In the genomic region with DNA sequence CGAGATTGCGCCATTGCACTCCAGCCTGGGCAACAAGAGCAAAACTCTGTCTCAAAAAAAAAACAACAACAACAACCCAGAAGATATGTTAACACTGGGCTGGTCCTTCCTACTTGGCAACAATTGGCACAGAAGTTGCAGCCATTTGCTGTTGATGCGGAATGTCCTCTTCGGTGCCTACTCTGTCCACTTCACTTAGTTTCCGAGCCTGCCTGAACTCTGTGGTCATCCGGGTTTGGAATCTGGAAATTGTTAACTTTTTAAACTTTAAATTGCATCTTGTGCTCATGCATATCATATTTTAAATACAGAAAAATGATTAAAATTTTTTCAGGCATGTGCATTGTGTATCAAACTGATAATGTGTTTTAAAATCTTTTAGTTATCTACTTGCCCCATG, we compare ENCODE assay signal across 4 cellular contexts.
TF ChIP-seq lines count a peak whose summit lies in the region.

No MANE protein-coding gene starts in this region.

TF ChIP-seq in SK-N-SH treated with all-trans-retinoic acid at 6 μM for 48 hours, 23 proteins besides CTCF, POLR2A, EP300 and RAD21:
- TF ChIP-seq, protein P1, sequence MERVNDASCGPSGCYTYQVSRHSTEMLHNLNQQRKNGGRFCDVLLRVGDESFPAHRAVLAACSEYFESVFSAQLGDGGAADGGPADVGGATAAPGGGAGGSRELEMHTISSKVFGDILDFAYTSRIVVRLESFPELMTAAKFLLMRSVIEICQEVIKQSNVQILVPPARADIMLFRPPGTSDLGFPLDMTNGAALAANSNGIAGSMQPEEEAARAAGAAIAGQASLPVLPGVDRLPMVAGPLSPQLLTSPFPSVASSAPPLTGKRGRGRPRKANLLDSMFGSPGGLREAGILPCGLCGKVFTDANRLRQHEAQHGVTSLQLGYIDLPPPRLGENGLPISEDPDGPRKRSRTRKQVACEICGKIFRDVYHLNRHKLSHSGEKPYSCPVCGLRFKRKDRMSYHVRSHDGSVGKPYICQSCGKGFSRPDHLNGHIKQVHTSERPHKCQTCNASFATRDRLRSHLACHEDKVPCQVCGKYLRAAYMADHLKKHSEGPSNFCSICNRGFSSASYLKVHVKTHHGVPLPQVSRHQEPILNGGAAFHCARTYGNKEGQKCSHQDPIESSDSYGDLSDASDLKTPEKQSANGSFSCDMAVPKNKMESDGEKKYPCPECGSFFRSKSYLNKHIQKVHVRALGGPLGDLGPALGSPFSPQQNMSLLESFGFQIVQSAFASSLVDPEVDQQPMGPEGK (CRISPR knock-in tag; IDR thresholded peaks at IDR 0.05; ENCODE audit: borderline replicate concordance), result no peak
- TF ChIP-seq ARNTL (CRISPR knock-in tag; IDR thresholded peaks at IDR 0.05; ENCODE audit: borderline replicate concordance, low read depth), result no peak

TF ChIP-seq in SK-N-SH, 30 proteins besides CTCF, POLR2A, EP300 and RAD21:
- TF ChIP-seq SIN3A (IDR thresholded peaks at IDR 0.05; ENCODE audit: borderline replicate concordance, low read depth, low read length), result no peak
- TF ChIP-seq TEAD4 (IDR thresholded peaks at IDR 0.05; ENCODE audit: borderline replicate concordance, insufficient read depth), result no peak
- TF ChIP-seq GABPA (IDR thresholded peaks at IDR 0.05; ENCODE audit: low read depth), result no peak
- TF ChIP-seq, protein P2, sequence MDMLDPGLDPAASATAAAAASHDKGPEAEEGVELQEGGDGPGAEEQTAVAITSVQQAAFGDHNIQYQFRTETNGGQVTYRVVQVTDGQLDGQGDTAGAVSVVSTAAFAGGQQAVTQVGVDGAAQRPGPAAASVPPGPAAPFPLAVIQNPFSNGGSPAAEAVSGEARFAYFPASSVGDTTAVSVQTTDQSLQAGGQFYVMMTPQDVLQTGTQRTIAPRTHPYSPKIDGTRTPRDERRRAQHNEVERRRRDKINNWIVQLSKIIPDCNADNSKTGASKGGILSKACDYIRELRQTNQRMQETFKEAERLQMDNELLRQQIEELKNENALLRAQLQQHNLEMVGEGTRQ (IDR thresholded peaks at IDR 0.05; ENCODE audit: borderline replicate concordance, low read depth, low read length), result no peak
- no peak for TF ChIP-seq POLR2AphosphoS5 (IDR thresholded peaks at IDR 0.05; ENCODE audit: low read depth, low read length)
- no peak for TF ChIP-seq MXI1 (IDR thresholded peaks at IDR 0.05; ENCODE audit: low read depth, low read length)
- TF ChIP-seq RCOR1 (IDR thresholded peaks at IDR 0.05; ENCODE audit: low read length), result no peak
- TF ChIP-seq NFIC (IDR thresholded peaks at IDR 0.05; ENCODE audit: borderline replicate concordance), result no peak
- TF ChIP-seq, protein P3, sequence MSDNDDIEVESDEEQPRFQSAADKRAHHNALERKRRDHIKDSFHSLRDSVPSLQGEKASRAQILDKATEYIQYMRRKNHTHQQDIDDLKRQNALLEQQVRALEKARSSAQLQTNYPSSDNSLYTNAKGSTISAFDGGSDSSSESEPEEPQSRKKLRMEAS (IDR thresholded peaks at IDR 0.05; ENCODE audit: low read depth), result no peak
- TF ChIP-seq, protein P4, sequence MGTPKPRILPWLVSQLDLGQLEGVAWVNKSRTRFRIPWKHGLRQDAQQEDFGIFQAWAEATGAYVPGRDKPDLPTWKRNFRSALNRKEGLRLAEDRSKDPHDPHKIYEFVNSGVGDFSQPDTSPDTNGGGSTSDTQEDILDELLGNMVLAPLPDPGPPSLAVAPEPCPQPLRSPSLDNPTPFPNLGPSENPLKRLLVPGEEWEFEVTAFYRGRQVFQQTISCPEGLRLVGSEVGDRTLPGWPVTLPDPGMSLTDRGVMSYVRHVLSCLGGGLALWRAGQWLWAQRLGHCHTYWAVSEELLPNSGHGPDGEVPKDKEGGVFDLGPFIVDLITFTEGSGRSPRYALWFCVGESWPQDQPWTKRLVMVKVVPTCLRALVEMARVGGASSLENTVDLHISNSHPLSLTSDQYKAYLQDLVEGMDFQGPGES (IDR thresholded peaks at IDR 0.05; ENCODE audit: low read depth, low read length), result no peak
- TF ChIP-seq, protein P5, sequence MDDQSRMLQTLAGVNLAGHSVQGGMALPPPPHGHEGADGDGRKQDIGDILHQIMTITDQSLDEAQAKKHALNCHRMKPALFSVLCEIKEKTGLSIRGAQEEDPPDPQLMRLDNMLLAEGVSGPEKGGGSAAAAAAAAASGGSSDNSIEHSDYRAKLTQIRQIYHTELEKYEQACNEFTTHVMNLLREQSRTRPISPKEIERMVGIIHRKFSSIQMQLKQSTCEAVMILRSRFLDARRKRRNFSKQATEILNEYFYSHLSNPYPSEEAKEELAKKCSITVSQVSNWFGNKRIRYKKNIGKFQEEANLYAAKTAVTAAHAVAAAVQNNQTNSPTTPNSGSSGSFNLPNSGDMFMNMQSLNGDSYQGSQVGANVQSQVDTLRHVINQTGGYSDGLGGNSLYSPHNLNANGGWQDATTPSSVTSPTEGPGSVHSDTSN (IDR thresholded peaks at IDR 0.05), result no peak
- TF ChIP-seq RFX5 (IDR thresholded peaks at IDR 0.05; ENCODE audit: low read length), result no peak
- no peak for TF ChIP-seq MEF2A (IDR thresholded peaks at IDR 0.05; ENCODE audit: borderline replicate concordance, low read depth)
- TF ChIP-seq, protein P6, sequence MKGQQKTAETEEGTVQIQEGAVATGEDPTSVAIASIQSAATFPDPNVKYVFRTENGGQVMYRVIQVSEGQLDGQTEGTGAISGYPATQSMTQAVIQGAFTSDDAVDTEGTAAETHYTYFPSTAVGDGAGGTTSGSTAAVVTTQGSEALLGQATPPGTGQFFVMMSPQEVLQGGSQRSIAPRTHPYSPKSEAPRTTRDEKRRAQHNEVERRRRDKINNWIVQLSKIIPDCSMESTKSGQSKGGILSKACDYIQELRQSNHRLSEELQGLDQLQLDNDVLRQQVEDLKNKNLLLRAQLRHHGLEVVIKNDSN (IDR thresholded peaks at IDR 0.05; ENCODE audit: borderline replicate concordance, low read depth), result no peak

TF ChIP-seq in HepG2, 621 proteins besides CTCF, POLR2A, EP300 and RAD21:
- peak; percentile 72 for TF ChIP-seq RBM22 (optimal IDR thresholded peaks at IDR 0.05; ENCODE audit: low read length)
- TF ChIP-seq ZBTB21 (CRISPR knock-in tag; IDR thresholded peaks at IDR 0.05), result no peak
- TF ChIP-seq AGO2 (optimal IDR thresholded peaks at IDR 0.05; ENCODE audit: low read depth, low read length), result peak; percentile 46
- TF ChIP-seq ZNF749 (CRISPR knock-in tag; IDR thresholded peaks at IDR 0.05; ENCODE audit: borderline replicate concordance), result no peak
- TF ChIP-seq, protein P7, sequence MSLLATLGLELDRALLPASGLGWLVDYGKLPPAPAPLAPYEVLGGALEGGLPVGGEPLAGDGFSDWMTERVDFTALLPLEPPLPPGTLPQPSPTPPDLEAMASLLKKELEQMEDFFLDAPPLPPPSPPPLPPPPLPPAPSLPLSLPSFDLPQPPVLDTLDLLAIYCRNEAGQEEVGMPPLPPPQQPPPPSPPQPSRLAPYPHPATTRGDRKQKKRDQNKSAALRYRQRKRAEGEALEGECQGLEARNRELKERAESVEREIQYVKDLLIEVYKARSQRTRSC (CRISPR knock-in tag; IDR thresholded peaks at IDR 0.05; ENCODE audit: low read depth), result no peak
- TF ChIP-seq ZFAT (CRISPR knock-in tag; conservative IDR thresholded peaks at IDR 0.05), result no peak
- no peak for TF ChIP-seq ZNF350 (CRISPR knock-in tag; IDR thresholded peaks at IDR 0.05; ENCODE audit: borderline replicate concordance, low read depth)
- TF ChIP-seq ZNF768 (CRISPR knock-in tag; IDR thresholded peaks at IDR 0.05), result no peak
TF ChIP-seq in HepG2: peak in this region for 2.

TF ChIP-seq in WTC11, 78 proteins besides CTCF, POLR2A, EP300 and RAD21:
- TF ChIP-seq, protein P8, sequence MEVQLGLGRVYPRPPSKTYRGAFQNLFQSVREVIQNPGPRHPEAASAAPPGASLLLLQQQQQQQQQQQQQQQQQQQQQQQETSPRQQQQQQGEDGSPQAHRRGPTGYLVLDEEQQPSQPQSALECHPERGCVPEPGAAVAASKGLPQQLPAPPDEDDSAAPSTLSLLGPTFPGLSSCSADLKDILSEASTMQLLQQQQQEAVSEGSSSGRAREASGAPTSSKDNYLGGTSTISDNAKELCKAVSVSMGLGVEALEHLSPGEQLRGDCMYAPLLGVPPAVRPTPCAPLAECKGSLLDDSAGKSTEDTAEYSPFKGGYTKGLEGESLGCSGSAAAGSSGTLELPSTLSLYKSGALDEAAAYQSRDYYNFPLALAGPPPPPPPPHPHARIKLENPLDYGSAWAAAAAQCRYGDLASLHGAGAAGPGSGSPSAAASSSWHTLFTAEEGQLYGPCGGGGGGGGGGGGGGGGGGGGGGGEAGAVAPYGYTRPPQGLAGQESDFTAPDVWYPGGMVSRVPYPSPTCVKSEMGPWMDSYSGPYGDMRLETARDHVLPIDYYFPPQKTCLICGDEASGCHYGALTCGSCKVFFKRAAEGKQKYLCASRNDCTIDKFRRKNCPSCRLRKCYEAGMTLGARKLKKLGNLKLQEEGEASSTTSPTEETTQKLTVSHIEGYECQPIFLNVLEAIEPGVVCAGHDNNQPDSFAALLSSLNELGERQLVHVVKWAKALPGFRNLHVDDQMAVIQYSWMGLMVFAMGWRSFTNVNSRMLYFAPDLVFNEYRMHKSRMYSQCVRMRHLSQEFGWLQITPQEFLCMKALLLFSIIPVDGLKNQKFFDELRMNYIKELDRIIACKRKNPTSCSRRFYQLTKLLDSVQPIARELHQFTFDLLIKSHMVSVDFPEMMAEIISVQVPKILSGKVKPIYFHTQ (CRISPR knock-in tag; IDR thresholded peaks at IDR 0.05), result no peak
- TF ChIP-seq, protein P6 (CRISPR knock-in tag; IDR thresholded peaks at IDR 0.05), result no peak
- TF ChIP-seq, protein P9, sequence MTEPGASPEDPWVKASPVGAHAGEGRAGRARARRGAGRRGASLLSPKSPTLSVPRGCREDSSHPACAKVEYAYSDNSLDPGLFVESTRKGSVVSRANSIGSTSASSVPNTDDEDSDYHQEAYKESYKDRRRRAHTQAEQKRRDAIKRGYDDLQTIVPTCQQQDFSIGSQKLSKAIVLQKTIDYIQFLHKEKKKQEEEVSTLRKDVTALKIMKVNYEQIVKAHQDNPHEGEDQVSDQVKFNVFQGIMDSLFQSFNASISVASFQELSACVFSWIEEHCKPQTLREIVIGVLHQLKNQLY (CRISPR knock-in tag; IDR thresholded peaks at IDR 0.05), result no peak
- TF ChIP-seq GTF2I (CRISPR knock-in tag; conservative IDR thresholded peaks at IDR 0.05) (no peak), MYBL2 (CRISPR knock-in tag; IDR thresholded peaks at IDR 0.05) (no peak), JUN (CRISPR knock-in tag; IDR thresholded peaks at IDR 0.05) (no peak), SOX15 (CRISPR knock-in tag; IDR thresholded peaks at IDR 0.05) (no peak), RELA (CRISPR knock-in tag; IDR thresholded peaks at IDR 0.05; ENCODE audit: borderline replicate concordance) (no peak), ELF4 (CRISPR knock-in tag; IDR thresholded peaks at IDR 0.05; ENCODE audit: low read depth) (no peak), ZNF416 (CRISPR knock-in tag; IDR thresholded peaks at IDR 0.05) (no peak)
- TF ChIP-seq, protein P10, sequence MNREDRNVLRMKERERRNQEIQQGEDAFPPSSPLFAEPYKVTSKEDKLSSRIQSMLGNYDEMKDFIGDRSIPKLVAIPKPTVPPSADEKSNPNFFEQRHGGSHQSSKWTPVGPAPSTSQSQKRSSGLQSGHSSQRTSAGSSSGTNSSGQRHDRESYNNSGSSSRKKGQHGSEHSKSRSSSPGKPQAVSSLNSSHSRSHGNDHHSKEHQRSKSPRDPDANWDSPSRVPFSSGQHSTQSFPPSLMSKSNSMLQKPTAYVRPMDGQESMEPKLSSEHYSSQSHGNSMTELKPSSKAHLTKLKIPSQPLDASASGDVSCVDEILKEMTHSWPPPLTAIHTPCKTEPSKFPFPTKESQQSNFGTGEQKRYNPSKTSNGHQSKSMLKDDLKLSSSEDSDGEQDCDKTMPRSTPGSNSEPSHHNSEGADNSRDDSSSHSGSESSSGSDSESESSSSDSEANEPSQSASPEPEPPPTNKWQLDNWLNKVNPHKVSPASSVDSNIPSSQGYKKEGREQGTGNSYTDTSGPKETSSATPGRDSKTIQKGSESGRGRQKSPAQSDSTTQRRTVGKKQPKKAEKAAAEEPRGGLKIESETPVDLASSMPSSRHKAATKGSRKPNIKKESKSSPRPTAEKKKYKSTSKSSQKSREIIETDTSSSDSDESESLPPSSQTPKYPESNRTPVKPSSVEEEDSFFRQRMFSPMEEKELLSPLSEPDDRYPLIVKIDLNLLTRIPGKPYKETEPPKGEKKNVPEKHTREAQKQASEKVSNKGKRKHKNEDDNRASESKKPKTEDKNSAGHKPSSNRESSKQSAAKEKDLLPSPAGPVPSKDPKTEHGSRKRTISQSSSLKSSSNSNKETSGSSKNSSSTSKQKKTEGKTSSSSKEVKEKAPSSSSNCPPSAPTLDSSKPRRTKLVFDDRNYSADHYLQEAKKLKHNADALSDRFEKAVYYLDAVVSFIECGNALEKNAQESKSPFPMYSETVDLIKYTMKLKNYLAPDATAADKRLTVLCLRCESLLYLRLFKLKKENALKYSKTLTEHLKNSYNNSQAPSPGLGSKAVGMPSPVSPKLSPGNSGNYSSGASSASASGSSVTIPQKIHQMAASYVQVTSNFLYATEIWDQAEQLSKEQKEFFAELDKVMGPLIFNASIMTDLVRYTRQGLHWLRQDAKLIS (CRISPR knock-in tag; IDR thresholded peaks at IDR 0.05; ENCODE audit: borderline replicate concordance), result no peak
